In the genomic region with DNA sequence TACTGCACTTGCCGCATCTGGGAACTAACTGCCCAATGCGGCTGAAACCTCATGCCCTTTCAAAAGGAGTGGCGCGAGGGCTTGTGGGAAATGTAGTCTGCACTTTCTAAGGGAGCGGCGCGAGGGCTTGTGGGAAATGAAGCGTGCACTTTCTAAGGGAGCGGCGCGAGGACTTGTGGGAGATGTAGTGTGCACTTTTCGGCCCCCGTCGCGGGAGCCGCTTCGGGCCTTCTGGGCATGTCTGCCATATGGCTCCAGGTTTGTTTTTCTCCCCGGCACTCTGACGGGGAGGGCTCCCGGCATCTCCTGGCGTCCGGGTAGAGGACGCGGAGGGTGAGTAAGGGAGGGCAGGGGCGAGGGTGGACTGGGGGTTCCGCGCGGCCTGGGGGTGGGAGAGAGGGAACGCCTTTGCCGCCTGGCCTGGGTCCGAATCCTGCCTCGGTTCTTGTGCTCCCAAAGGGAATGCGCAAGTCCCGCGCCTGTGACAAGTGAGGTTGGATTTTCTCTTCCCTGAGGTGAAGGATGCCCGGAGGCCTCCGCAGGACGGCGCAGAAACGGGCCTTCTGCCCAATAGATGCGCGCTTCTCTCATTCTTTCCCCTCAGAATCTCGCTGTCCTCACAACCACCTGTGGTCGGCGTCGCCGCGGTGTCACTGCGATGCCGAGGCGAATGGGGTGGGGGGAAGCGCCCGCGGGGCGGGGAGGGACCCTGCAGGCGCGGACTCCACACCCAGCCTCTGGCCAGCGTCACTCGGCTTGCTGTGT, we compare ENCODE assay signal across 7 cellular contexts. TPM values are rescaled to one million over a fixed set of nuclear protein-coding genes. Genes with fewer than 3 reads are reported as not detected.
DNase-seq lines count a peak whose midpoint lies in the region; ATAC-seq, FAIRE-seq and TF ChIP-seq lines count a peak whose summit lies in the region.

TSS of gene ZNF37A (plus strand) at position 180 of the 765 bp plus-strand sequence. CDS start 2,281 bp downstream, outside the sequence.

- H4K20me1 ChIP-seq in hepatocyte (ENCODE audit: insufficient read depth, poor library complexity, severe bottlenecking): no peaks in the 10 kb centered on the region

- no peak for TF ChIP-seq CTCF in astrocyte of the cerebellum (IDR thresholded peaks at IDR 0.05; ENCODE audit: low read depth, low read length, missing control alignments)
- no peak for TF ChIP-seq CTCF in hepatocyte (IDR thresholded peaks at IDR 0.05; ENCODE audit: poor library complexity)

- ATAC-seq in HG02981 (IDR thresholded peaks at IDR 0.05; ENCODE audit: unreplicated experiment): peak; percentile 98

- DNase-seq in GM18507 (ENCODE audit: extremely low spot score, insufficient read length, low read depth) (peak; percentile 65), NCI-H2029 treated with DMSO at 0.1 percent for 48 hours (lab: John Stamatoyannopoulos, UW) (peak; percentile 7), T-helper 9 cell (peak; percentile 82), astrocyte of the cerebellum (ENCODE audit: low read depth) (peak; percentile 94), hepatocyte (ENCODE audit: low spot score) (peak; percentile 89), retina (peak; percentile 95)

- no peaks in the 10 kb centered on the region for H3K9me3 ChIP-seq in hepatocyte (ENCODE audit: low read depth)

- peak within 1 kb of the TSS; percentile 81 for H3K4me2 ChIP-seq in hepatocyte

- peak; percentile 96 for FAIRE-seq in GM18507 (lab: Jason Lieb, UNC)

- H3K9me2 ChIP-seq in hepatocyte (replicated peaks; ENCODE audit: insufficient read depth): no peaks in the 10 kb centered on the region

- peak within 1 kb of the TSS; percentile 89 for H3K27ac ChIP-seq in hepatocyte

- no peaks in the 10 kb centered on the region for H3K27me3 ChIP-seq in hepatocyte

- in situ Hi-C loops in astrocyte of the cerebellum (cut with HindIII; ENCODE audit: low sequenced_read_pairs): no loop called here

- H3K4me3 ChIP-seq in astrocyte of the cerebellum (ENCODE audit: low read depth, low read length) (peak within 1 kb of the TSS; percentile 79), hepatocyte (peak within 1 kb of the TSS; percentile 60)

- H3K79me2 ChIP-seq in hepatocyte: no peaks in the 10 kb centered on the region

- H3K4me1 ChIP-seq in hepatocyte (ENCODE audit: insufficient read depth): no peaks in the 10 kb centered on the region

- 41% methylated on average over 42 of the region's 59 CpGs for WGBS in hepatocyte (ENCODE audit: low lambda C conversion rate, missing lambda C conversion rate)

- no peaks in the 10 kb centered on the region for H3K36me3 ChIP-seq in hepatocyte (replicated peaks; ENCODE audit: insufficient read depth, low read depth)

- peak within 1 kb of the TSS; percentile 90 for H2AFZ ChIP-seq in hepatocyte

RNA-seq across cellular contexts. Expression of gene ZNF37A, which starts in this region (rescaled TPM):
- total RNA-seq in hepatocyte: 4.3 and 6.0 TPM in 2 replicates
- polyA plus RNA-seq in hepatocyte: 3.4 and 4.8 TPM in 2 replicates

Comparison
In these comparisons a context has a peak if more than half of its experiments do, and no peak if none do; other contexts are left out.
1. Peak in every context shown above with its lines: DNase-seq, ATAC-seq, H3K4me3 ChIP-seq and H3K27ac ChIP-seq.
2. DNase-seq: peak in every context shown above with its lines; median percentile 95 in retina; 94 in astrocyte of the cerebellum; 89 in hepatocyte; 82 in T-helper 9 cell; 65 in GM18507; 7 in NCI-H2029 treated with DMSO at 0.1 percent for 48 hours.